2 cellular contexts compared by ENCODE assay signal in genomic region chr19:54421521-54421920, GRCh38.
TF ChIP-seq lines count a peak whose summit lies in the region.

No MANE protein-coding gene starts in this region.

TF ChIP-seq in GM23338, 12 proteins besides CTCF, POLR2A, EP300 and RAD21:
- TF ChIP-seq NANOG (IDR thresholded peaks at IDR 0.05; ENCODE audit: borderline replicate concordance) (no peak), ZNF462 (CRISPR knock-in tag; IDR thresholded peaks at IDR 0.05) (no peak), POLR2AphosphoS5 (IDR thresholded peaks at IDR 0.05; ENCODE audit: low read depth) (no peak), CREB1 (CRISPR knock-in tag; IDR thresholded peaks at IDR 0.05; ENCODE audit: low read depth) (no peak), EZH2phosphoT487 (IDR thresholded peaks at IDR 0.05; ENCODE audit: unreplicated experiment) (no peak), ETS1 (IDR thresholded peaks at IDR 0.05) (no peak), JUNB (IDR thresholded peaks at IDR 0.05; ENCODE audit: unreplicated experiment) (no peak), EZH2 (IDR thresholded peaks at IDR 0.05; ENCODE audit: low read depth, unreplicated experiment) (no peak), ZNF331 (CRISPR knock-in tag; IDR thresholded peaks at IDR 0.05; ENCODE audit: low read depth) (no peak)

TF ChIP-seq in WTC11, 78 proteins besides CTCF, POLR2A, EP300 and RAD21:
- TF ChIP-seq FOXJ3 (CRISPR knock-in tag; IDR thresholded peaks at IDR 0.05; ENCODE audit: borderline replicate concordance) (no peak), SOX15 (CRISPR knock-in tag; IDR thresholded peaks at IDR 0.05) (no peak), E2F1 (CRISPR knock-in tag; IDR thresholded peaks at IDR 0.05) (no peak), USF1 (CRISPR knock-in tag; IDR thresholded peaks at IDR 0.05) (no peak), ETV6 (CRISPR knock-in tag; IDR thresholded peaks at IDR 0.05) (no peak), ZNF396 (CRISPR knock-in tag; IDR thresholded peaks at IDR 0.05; ENCODE audit: borderline replicate concordance) (no peak)
